ENCODE assay signal across 37 cellular contexts in genomic region chr7:73817121-73817520, GRCh38. TPM values are rescaled to one million over a fixed set of nuclear protein-coding genes. Genes with fewer than 3 reads are reported as not detected.
"Had no signal": no experiment of that assay in that cellular context is flagged by ENCODE, and none has a peak within 500 bp of the region (broad histone marks: within the 10 kb centered on the region; RNA-seq: fewer than 3 reads in every experiment).

No MANE protein-coding gene starts in this region.

- H3K4me1 Mint-ChIP-seq: activated CD4-positive, alpha-beta T cell treated with anti-CD3 and anti-CD28 coated beads, Interleukin-2, amount 10 ng/mL, durations not matched to agents 24 days and 14 days; activated naive CD4-positive, alpha-beta T cell treated with anti-CD3 and anti-CD28 coated beads, Interleukin-2, amount 10 ng/mL, durations not matched to agents 7 days and 5 days; activated naive CD8-positive, alpha-beta T cell treated with anti-CD3 and anti-CD28 coated beads, Interleukin-2, amount 10 ng/mL, durations not matched to agents 7 days and 5 days; immature natural killer cell; naive B cell; stimulated activated naive B cell treated with anti-CD40 and anti-IgM and Interleukin-4, amounts not matched to agents 10 μg/mL and 1 μg/mL and 100 μg/mL, for 72 hours had no signal

- H3K27ac ChIP-seq: brain microvascular endothelial cell, esophagus muscularis mucosa, foreskin keratinocyte, heart left ventricle, pancreas, psoas muscle, sigmoid colon, stomach, thyroid gland, upper lobe of right lung had no signal

- ATAC-seq: foreskin keratinocyte; heart left ventricle; left lobe of liver; pancreas; psoas muscle; stimulated activated naive B cell treated with anti-CD40 and anti-IgM and Interleukin-4, amounts not matched to agents 10 μg/mL and 1 μg/mL and 100 μg/mL, for 72 hours; upper lobe of right lung had no signal

- H3K36me3 ChIP-seq: brain microvascular endothelial cell, esophagus muscularis mucosa, heart left ventricle, pancreas, sigmoid colon, stomach, thyroid gland, upper lobe of right lung had no signal

- H3K4me3 ChIP-seq: esophagus muscularis mucosa, heart left ventricle, pancreas, psoas muscle, sigmoid colon, stomach, thyroid gland, upper lobe of right lung had no signal

- H3K27me3 ChIP-seq: brain microvascular endothelial cell, esophagus muscularis mucosa, foreskin keratinocyte, heart left ventricle, pancreas, sigmoid colon, thyroid gland, upper lobe of right lung had no signal

- H3K27ac Mint-ChIP-seq: activated CD4-positive, alpha-beta memory T cell treated with anti-CD3 and anti-CD28 coated beads for 36 hours; activated CD4-positive, alpha-beta T cell treated with anti-CD3 and anti-CD28 coated beads, Interleukin-2, amount 10 ng/mL, durations not matched to agents 24 days and 14 days; activated naive CD4-positive, alpha-beta T cell treated with anti-CD3 and anti-CD28 coated beads, Interleukin-2, amount 10 ng/mL, durations not matched to agents 7 days and 5 days; activated naive CD8-positive, alpha-beta T cell treated with anti-CD3 and anti-CD28 coated beads, Interleukin-2, amount 10 ng/mL, durations not matched to agents 7 days and 5 days; activated T-helper 1 cell treated with anti-CD3 and anti-CD28 coated beads, Interleukin-12 subunit alpha, Interleukin-12 subunit beta, Interleukin-2, Interleukin-4 antibody, amounts not matched to agents 30 ng/mL and 10 ng/mL and 1 ng/mL, durations not matched to agents 14 hours and 24 hours and 36 hours; immature natural killer cell; stimulated activated naive B cell treated with anti-CD40 and anti-IgM and Interleukin-4, amounts not matched to agents 10 μg/mL and 1 μg/mL and 100 μg/mL, for 72 hours had no signal

- H3K4me1 ChIP-seq: esophagus muscularis mucosa, foreskin keratinocyte, heart left ventricle, pancreas, psoas muscle, sigmoid colon, upper lobe of right lung had no signal

- DNase-seq: activated CD4-positive, alpha-beta memory T cell treated with anti-CD3 and anti-CD28 coated beads for 36 hours; activated CD4-positive, alpha-beta T cell treated with anti-CD3 and anti-CD28 coated beads, Interleukin-2, amount 10 ng/mL, durations not matched to agents 24 days and 14 days; activated CD4-positive, CD25-positive, alpha-beta regulatory T cell treated with anti-CD3 and anti-CD28 coated beads, Interleukin-2, amount 50 U/mL, for 72 hours; activated CD8-positive, alpha-beta memory T cell treated with anti-CD3 and anti-CD28 coated beads, Interleukin-2, amount 50 U/mL, for 4 hours; activated effector memory CD4-positive, alpha-beta T cell treated with anti-CD3 and anti-CD28 coated beads, Interleukin-2, amount 50 U/mL, for 16 hours; activated naive CD4-positive, alpha-beta T cell treated with anti-CD3 and anti-CD28 coated beads, Interleukin-2, amount 10 ng/mL, durations not matched to agents 7 days and 5 days; activated naive CD8-positive, alpha-beta T cell treated with anti-CD3 and anti-CD28 coated beads, Interleukin-2, amount 10 ng/mL, durations not matched to agents 7 days and 5 days; activated T-cell treated with anti-CD3 and anti-CD28 coated beads, Interleukin-2, amount 50 U/mL, for 1 hour; brain microvascular endothelial cell; foreskin keratinocyte; heart left ventricle; hypothalamus; immature natural killer cell; kidney glomerular epithelial cell; naive B cell; nucleus accumbens; psoas muscle; small intestine; stimulated activated CD4-positive, alpha-beta T cell treated with anti-CD3 and anti-CD28 coated beads, Interleukin-15, amount 100 ng/mL, for 24 hours; stimulated activated CD4-positive, alpha-beta T cell treated with anti-CD3 and anti-CD28 coated beads, Interleukin-2, amount 100 ng/mL, for 24 hours; stimulated activated naive B cell treated with anti-CD40 and anti-IgM and Interleukin-4, amounts not matched to agents 10 μg/mL and 1 μg/mL and 100 μg/mL, for 72 hours; stomach; T-helper 2 cell; thyroid gland had no signal

- H3K9me3 Mint-ChIP-seq: activated CD4-positive, alpha-beta T cell treated with anti-CD3 and anti-CD28 coated beads, Interleukin-2, amount 10 ng/mL, durations not matched to agents 24 days and 14 days; activated naive CD4-positive, alpha-beta T cell treated with anti-CD3 and anti-CD28 coated beads, Interleukin-2, amount 10 ng/mL, durations not matched to agents 7 days and 5 days; activated naive CD8-positive, alpha-beta T cell treated with anti-CD3 and anti-CD28 coated beads, Interleukin-2, amount 10 ng/mL, durations not matched to agents 7 days and 5 days; activated T-helper 1 cell treated with anti-CD3 and anti-CD28 coated beads, Interleukin-12 subunit alpha, Interleukin-12 subunit beta, Interleukin-2, Interleukin-4 antibody, amounts not matched to agents 30 ng/mL and 10 ng/mL and 1 ng/mL, durations not matched to agents 14 hours and 24 hours and 36 hours; immature natural killer cell had no signal

- H3K36me3 Mint-ChIP-seq: activated CD4-positive, alpha-beta memory T cell treated with anti-CD3 and anti-CD28 coated beads for 36 hours; activated naive CD4-positive, alpha-beta T cell treated with anti-CD3 and anti-CD28 coated beads, Interleukin-2, amount 10 ng/mL, durations not matched to agents 7 days and 5 days; activated naive CD8-positive, alpha-beta T cell treated with anti-CD3 and anti-CD28 coated beads, Interleukin-2, amount 10 ng/mL, durations not matched to agents 7 days and 5 days; immature natural killer cell; stimulated activated naive B cell treated with anti-CD40 and anti-IgM and Interleukin-4, amounts not matched to agents 10 μg/mL and 1 μg/mL and 100 μg/mL, for 72 hours had no signal

- H3K4me3 Mint-ChIP-seq: activated CD4-positive, alpha-beta memory T cell treated with anti-CD3 and anti-CD28 coated beads for 36 hours; activated CD4-positive, alpha-beta T cell treated with anti-CD3 and anti-CD28 coated beads, Interleukin-2, amount 10 ng/mL, durations not matched to agents 24 days and 14 days; activated naive CD4-positive, alpha-beta T cell treated with anti-CD3 and anti-CD28 coated beads, Interleukin-2, amount 10 ng/mL, durations not matched to agents 7 days and 5 days; activated naive CD8-positive, alpha-beta T cell treated with anti-CD3 and anti-CD28 coated beads, Interleukin-2, amount 10 ng/mL, durations not matched to agents 7 days and 5 days; activated T-helper 1 cell treated with anti-CD3 and anti-CD28 coated beads, Interleukin-12 subunit alpha, Interleukin-12 subunit beta, Interleukin-2, Interleukin-4 antibody, amounts not matched to agents 30 ng/mL and 10 ng/mL and 1 ng/mL, durations not matched to agents 14 hours and 24 hours and 36 hours; immature natural killer cell; naive B cell; stimulated activated naive B cell treated with anti-CD40 and anti-IgM and Interleukin-4, amounts not matched to agents 10 μg/mL and 1 μg/mL and 100 μg/mL, for 72 hours had no signal

- H3K9me3 ChIP-seq: esophagus muscularis mucosa, pancreas, psoas muscle, sigmoid colon, thyroid gland, upper lobe of right lung had no signal

RNA-seq across cellular contexts. Expression of gene CLDN4, which starts 13.7 kb away (rescaled TPM):
- total RNA-seq: activated CD4-positive, alpha-beta T cell treated with anti-CD3 and anti-CD28 coated beads, Interleukin-2, amount 10 ng/mL, durations not matched to agents 24 days and 14 days; activated CD8-positive, alpha-beta memory T cell treated with anti-CD3 and anti-CD28 coated beads for 36 hours; activated T-helper 1 cell treated with anti-CD3 and anti-CD28 coated beads, Interleukin-12 subunit alpha, Interleukin-12 subunit beta, Interleukin-2, Interleukin-4 antibody, amounts not matched to agents 30 ng/mL and 10 ng/mL and 1 ng/mL, durations not matched to agents 14 hours and 24 hours and 36 hours; cardiac septum; lung microvascular endothelial cell had no signal
- polyA plus RNA-seq: immature natural killer cell had no signal

RNA-seq across cellular contexts. Expression of gene TMEM270, which starts 43.8 kb away (rescaled TPM):
- total RNA-seq: activated CD4-positive, alpha-beta memory T cell treated with anti-CD3 and anti-CD28 coated beads for 36 hours; activated CD4-positive, alpha-beta T cell treated with anti-CD3 and anti-CD28 coated beads, Interleukin-2, amount 10 ng/mL, durations not matched to agents 24 days and 14 days; activated CD8-positive, alpha-beta memory T cell treated with anti-CD3 and anti-CD28 coated beads for 36 hours; activated naive CD8-positive, alpha-beta T cell treated with anti-CD3 and anti-CD28 coated beads, Interleukin-2, amount 10 ng/mL, durations not matched to agents 7 days and 5 days; activated T-helper 1 cell treated with anti-CD3 and anti-CD28 coated beads, Interleukin-12 subunit alpha, Interleukin-12 subunit beta, Interleukin-2, Interleukin-4 antibody, amounts not matched to agents 30 ng/mL and 10 ng/mL and 1 ng/mL, durations not matched to agents 14 hours and 24 hours and 36 hours; astrocyte; cardiac septum; cerebellum; esophagus muscularis mucosa; foreskin keratinocyte; heart left ventricle; left lobe of liver; lung microvascular endothelial cell; mesenteric fat pad; psoas muscle; sigmoid colon; stomach; thyroid gland; upper lobe of right lung had no signal
- polyA plus RNA-seq: foreskin keratinocyte, heart left ventricle, immature natural killer cell, neural cell, psoas muscle, stomach had no signal

RNA-seq across cellular contexts. Expression of gene CLDN3, which starts 47.1 kb away (rescaled TPM):
- total RNA-seq: activated CD4-positive, alpha-beta memory T cell treated with anti-CD3 and anti-CD28 coated beads for 36 hours; activated CD4-positive, alpha-beta T cell treated with anti-CD3 and anti-CD28 coated beads, Interleukin-2, amount 10 ng/mL, durations not matched to agents 24 days and 14 days; activated CD8-positive, alpha-beta memory T cell treated with anti-CD3 and anti-CD28 coated beads for 36 hours; activated naive CD8-positive, alpha-beta T cell treated with anti-CD3 and anti-CD28 coated beads, Interleukin-2, amount 10 ng/mL, durations not matched to agents 7 days and 5 days; activated T-helper 1 cell treated with anti-CD3 and anti-CD28 coated beads, Interleukin-12 subunit alpha, Interleukin-12 subunit beta, Interleukin-2, Interleukin-4 antibody, amounts not matched to agents 30 ng/mL and 10 ng/mL and 1 ng/mL, durations not matched to agents 14 hours and 24 hours and 36 hours; cardiac septum; foreskin keratinocyte; heart left ventricle; mesenteric fat pad had no signal
- polyA plus RNA-seq: foreskin keratinocyte, immature natural killer cell, neural cell had no signal
